8 cellular contexts compared by ENCODE assay signal in genomic region chr4:152534541-152535231, GRCh38. TPM values are rescaled to one million over a fixed set of nuclear protein-coding genes. Genes with fewer than 3 reads are reported as not detected.
DNase-seq lines count a peak whose midpoint lies in the region; ATAC-seq and TF ChIP-seq lines count a peak whose summit lies in the region.

No MANE protein-coding gene starts in this region.

- ATAC-seq in GM18868 (IDR thresholded peaks at IDR 0.05; ENCODE audit: unreplicated experiment) (no peak), GM21381 (IDR thresholded peaks at IDR 0.05; ENCODE audit: unreplicated experiment) (no peak)

- no peaks in the 10 kb centered on the region for H3K36me3 ChIP-seq in transverse colon

- in situ Hi-C loops in transverse colon (cut with MboI; ENCODE audit: low pct_ligation_motif_present in 1 of 4, low pct_unique_long_range_greater_than_20kb in 1 of 4, low sequenced_read_pairs in 3 of 4) = no loop called here

- H3K9me3 Mint-ChIP-seq in activated T-cell treated with anti-CD3 and anti-CD28 coated beads, Interleukin-2, amount 50 U/mL, for 24 hours = no peaks in the 10 kb centered on the region
- no peaks in the 10 kb centered on the region for H3K9me3 Mint-ChIP-seq in nephron progenitor cell

- 1% methylated on average over 31 of the region's 35 CpGs; no CpG with 5 or more reads in 1 of the 2 donors for WGBS in transverse colon (ENCODE audit: low coverage in 1 of 2), 2 donors

- peaks cover 74% of the 10 kb centered on the region for H3K36me3 Mint-ChIP-seq in activated T-cell treated with anti-CD3 and anti-CD28 coated beads, Interleukin-2, amount 50 U/mL, for 24 hours (ENCODE audit: low read depth)
- peaks cover 17% of the 10 kb centered on the region for H3K36me3 Mint-ChIP-seq in nephron progenitor cell (ENCODE audit: low read depth)

- intact Hi-C loops in transverse colon (cut with DNase I; ENCODE audit: low total_unique reads) = no loop called here

- peak overlapping the region; percentile 92 for H3K27ac Mint-ChIP-seq in activated T-cell treated with anti-CD3 and anti-CD28 coated beads, Interleukin-2, amount 50 U/mL, for 24 hours
- peak overlapping the region; percentile 73 for H3K27ac Mint-ChIP-seq in nephron progenitor cell

- no peak for TF ChIP-seq CTCF in fibroblast of mammary gland (conservative IDR thresholded peaks at IDR 0.05; ENCODE audit: control insufficient read depth, insufficient read depth, low read depth, low read length)
- no peak for TF ChIP-seq CTCF in nephron progenitor cell (IDR thresholded peaks at IDR 0.05)
- no peak for TF ChIP-seq CTCF in transverse colon (IDR thresholded peaks at IDR 0.05)

- H3K27ac ChIP-seq in transverse colon = peak overlapping the region; percentile 92 to 99 (median 96)

- H3K9me3 ChIP-seq in transverse colon = no peaks in the 10 kb centered on the region

- peak; percentile 52 for TF ChIP-seq POLR2A in transverse colon (IDR thresholded peaks at IDR 0.05)

- no peaks in the 10 kb centered on the region for H3K27me3 ChIP-seq in transverse colon

- peak; percentile 40 for DNase-seq in GM03348 (ENCODE audit: low spot score)
- peak; percentile 51 for DNase-seq in NCI-H69 (lab: John Stamatoyannopoulos, UW)
- DNase-seq in activated T-cell treated with anti-CD3 and anti-CD28 coated beads, Interleukin-2, amount 50 U/mL, for 24 hours = peak; percentile 62
- no peak for DNase-seq in fibroblast of mammary gland (ENCODE audit: low read depth)
- peak; percentile 59 for DNase-seq in nephron progenitor cell
- peak; percentile 61 for DNase-seq in transverse colon

- H3K4me3 ChIP-seq in fibroblast of mammary gland (ENCODE audit: control insufficient read depth, low read depth, low read length) (peak overlapping the region; percentile 98), transverse colon (peak overlapping the region; percentile 76 to 99 (median 91))

- H3K4me1 ChIP-seq in transverse colon = peaks cover 16 to 52% (median 28%) of the 10 kb centered on the region in 4 donors

- H3K27me3 Mint-ChIP-seq in activated T-cell treated with anti-CD3 and anti-CD28 coated beads, Interleukin-2, amount 50 U/mL, for 24 hours = no peaks in the 10 kb centered on the region
- no peaks in the 10 kb centered on the region for H3K27me3 Mint-ChIP-seq in nephron progenitor cell (ENCODE audit: low read depth, poor library complexity)

- peak overlapping the region; percentile 94 for H3K4me3 Mint-ChIP-seq in activated T-cell treated with anti-CD3 and anti-CD28 coated beads, Interleukin-2, amount 50 U/mL, for 24 hours
- peak overlapping the region; percentile 97 for H3K4me3 Mint-ChIP-seq in nephron progenitor cell

- no peak for TF ChIP-seq EP300 in transverse colon (IDR thresholded peaks at IDR 0.05; ENCODE audit: low read depth)

- H3K4me1 Mint-ChIP-seq in activated T-cell treated with anti-CD3 and anti-CD28 coated beads, Interleukin-2, amount 50 U/mL, for 24 hours (ENCODE audit: low read depth) = peaks cover 58% of the 10 kb centered on the region
- peaks cover 57% of the 10 kb centered on the region for H3K4me1 Mint-ChIP-seq in nephron progenitor cell

RNA-seq across cellular contexts. Expression of gene FBXW7, which starts 1.2 kb away (rescaled TPM):
- total RNA-seq in transverse colon = 100 to 1,000 TPM in 1 of 4 donors, 10 to 100 TPM in 3; 11.6 to 125 (median 49.5) TPM
